In the genomic region with DNA sequence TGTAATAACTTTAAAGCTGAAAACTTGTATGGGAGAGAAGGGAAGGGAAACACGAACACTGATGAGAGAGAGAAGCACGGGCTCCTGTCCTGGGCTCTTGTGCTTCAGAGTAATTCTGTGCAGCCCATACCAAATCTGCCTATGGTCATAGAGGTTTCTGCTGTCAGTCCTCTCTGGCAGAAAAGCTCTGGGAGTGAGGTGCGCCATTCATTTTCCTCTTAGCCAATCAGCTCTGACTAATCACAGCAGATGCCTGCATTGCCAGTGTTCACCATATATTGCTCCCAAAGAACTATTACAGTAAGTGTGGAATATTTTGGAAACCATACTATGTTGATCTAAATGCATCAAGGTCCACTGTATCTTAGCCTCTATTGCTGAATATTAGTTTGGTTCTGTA, we compare ENCODE assay signal across 18 cellular contexts. TPM values are rescaled to one million over a fixed set of nuclear protein-coding genes. Genes with fewer than 3 reads are reported as not detected.
DNase-seq lines count a peak whose midpoint lies in the region; ATAC-seq, FAIRE-seq and TF ChIP-seq lines count a peak whose summit lies in the region.
"Had no signal": no experiment of that assay in that cellular context is flagged by ENCODE, and none has a peak within 500 bp of the region (broad histone marks: within the 10 kb centered on the region; RNA-seq: fewer than 3 reads in every experiment).

No MANE protein-coding gene starts in this region.

- H3K4me2 ChIP-seq in A549 (peak overlapping the region; percentile 66), SK-N-SH (0 out of 2 replicates have a peak overlapping the region, but pooled peaks have one; percentile 13), trophoblast cell (ENCODE audit: low read length) (no peak overlapping the region), neural progenitor cell (no peak overlapping the region)
- H3K4me2 ChIP-seq: BLaER1, GM23338 had no signal

- H3K9me3 Mint-ChIP-seq in neural progenitor cell = no peaks in the 10 kb centered on the region
- H3K9me3 Mint-ChIP-seq: CD8-positive, alpha-beta T cell; GM23338 had no signal

- no peak overlapping the region for H3K18ac ChIP-seq in trophoblast cell (ENCODE audit: low read length)

- H3K9me3 ChIP-seq in A549 = peaks cover 2% of the 10 kb centered on the region; the same call in 1 of the 3 replicates
- no peaks in the 10 kb centered on the region for H3K9me3 ChIP-seq in SK-N-SH
- no peaks in the 10 kb centered on the region for H3K9me3 ChIP-seq in trophoblast cell (ENCODE audit: insufficient read depth, low read depth, low read length)
- H3K9me3 ChIP-seq in neural progenitor cell (ENCODE audit: low read depth) = no peaks in the 10 kb centered on the region
- H3K9me3 ChIP-seq: BLaER1 had no signal

- no peak for TF ChIP-seq POLR2A in A549 (IDR thresholded peaks at IDR 0.05; ENCODE audit: low read length)

- H2BK120ac ChIP-seq in trophoblast cell (ENCODE audit: insufficient read depth, low read length, poor library complexity) = peak overlapping the region; percentile 2

- no peak overlapping the region for H3K4ac ChIP-seq in trophoblast cell (ENCODE audit: low read depth, low read length)

- H3K36me3 Mint-ChIP-seq in neural progenitor cell = peaks cover 2% of the 10 kb centered on the region
- H3K36me3 Mint-ChIP-seq: CD8-positive, alpha-beta T cell had no signal

- 94% methylated on average over 3 of the region's 3 CpGs for WGBS in A549 (ENCODE audit: missing lambda C conversion rate)
- 57% methylated on average over 3 of the region's 3 CpGs for WGBS in SK-N-SH (ENCODE audit: low lambda C conversion rate)
- no CpG with 5 or more reads among the region's 3 CpGs for WGBS in trophoblast cell (ENCODE audit: extremely low coverage, insufficient coverage, insufficient read length)

- H3K4me1 ChIP-seq in A549 (peaks cover 98% of the 10 kb centered on the region), SK-N-SH (ENCODE audit: control insufficient read depth in 1 of 2, insufficient read depth in 2 of 2, low read depth in 1 of 2, low read length in 1 of 2) (peaks cover 0 to 14% of the 10 kb centered on the region in 2 experiments; a peak in 2 of 4 replicates), foreskin keratinocyte (no peaks in the 10 kb centered on the region), trophoblast cell (ENCODE audit: control insufficient read depth in 1 of 2, insufficient read depth in 2 of 2, low read length in 2 of 2) (peaks cover 0 to 4% of the 10 kb centered on the region in 2 experiments), neural progenitor cell (no peaks in the 10 kb centered on the region)
- H3K4me1 ChIP-seq: BLaER1 had no signal

- H2BK5ac ChIP-seq in trophoblast cell (ENCODE audit: low read depth, low read length, poor library complexity) = no peak overlapping the region

- no peak overlapping the region for H3K14ac ChIP-seq in trophoblast cell (ENCODE audit: low read length)

- H2AFZ ChIP-seq in SK-N-SH (ENCODE audit: low read depth) (no peak overlapping the region), trophoblast cell (ENCODE audit: insufficient read depth, low read length, poor library complexity) (no peak overlapping the region), neural progenitor cell (replicated peaks) (no peak overlapping the region)
- H2AFZ ChIP-seq: GM23338 had no signal

- POLR2A ChIA-PET in A549 (lab: Yijun Ruan, JAX) (interaction anchor here (1.0 kb wide), 1 partner anchor 37 kb away, joined by 3 read pairs; no protein-coding TSS in a partner anchor), SK-N-SH (lab: Yijun Ruan, JAX) (no interaction called here)

- peaks cover 90% of the 10 kb centered on the region for H3K79me2 ChIP-seq in SK-N-SH (ENCODE audit: insufficient read depth)
- H3K79me2 ChIP-seq in trophoblast cell (ENCODE audit: control insufficient read depth, insufficient read depth, low read length, poor library complexity) = no peaks in the 10 kb centered on the region
- H3K79me2 ChIP-seq in neural progenitor cell (ENCODE audit: low read depth) = no peaks in the 10 kb centered on the region

- H3K79me1 ChIP-seq in trophoblast cell (ENCODE audit: low read length) = peaks cover 5% of the 10 kb centered on the region

- peaks cover 9 to 53% of the 10 kb centered on the region in 2 experiments for H3K36me3 ChIP-seq in SK-N-SH (replicated peaks in 1 of 2; ENCODE audit: control insufficient read depth in 1 of 2, insufficient read depth in 2 of 2, low read length in 1 of 2)
- H3K36me3 ChIP-seq in trophoblast cell (ENCODE audit: control insufficient read depth in 1 of 2, insufficient read depth in 2 of 2, low read length in 2 of 2) = peaks cover 2 to 9% of the 10 kb centered on the region in 2 experiments
- H3K36me3 ChIP-seq in neural progenitor cell = no peaks in the 10 kb centered on the region
- H3K36me3 ChIP-seq: BLaER1 had no signal

- peak overlapping the region; percentile 17 for H4K91ac ChIP-seq in trophoblast cell (ENCODE audit: low read depth, low read length)

- FAIRE-seq in A549 (lab: Jason Lieb, UNC) = no peak
- FAIRE-seq: D721Med, G401.6, GM12891, GM19239, K562 had no signal

- no peak overlapping the region for H4K8ac ChIP-seq in trophoblast cell (ENCODE audit: low read depth, low read length)

- TF ChIP-seq EP300 in A549 (IDR thresholded peaks at IDR 0.05) (no peak), SK-N-SH (IDR thresholded peaks at IDR 0.05; ENCODE audit: borderline replicate concordance in 1 of 2, low read depth in 1 of 2, low read length in 1 of 2) (no peak)

- H3K27me3 ChIP-seq in SK-N-SH (ENCODE audit: insufficient read depth) = no peaks in the 10 kb centered on the region
- H3K27me3 ChIP-seq in foreskin keratinocyte = no peaks in the 10 kb centered on the region
- H3K27me3 ChIP-seq in trophoblast cell (ENCODE audit: insufficient read depth, low read length) = no peaks in the 10 kb centered on the region
- no peaks in the 10 kb centered on the region for H3K27me3 ChIP-seq in neural progenitor cell
- H3K27me3 ChIP-seq: BLaER1 had no signal

- peaks cover 2% of the 10 kb centered on the region for H3K27me3 Mint-ChIP-seq in neural progenitor cell (ENCODE audit: insufficient read depth, low read depth)

- no peak overlapping the region for H2BK12ac ChIP-seq in trophoblast cell (ENCODE audit: low read length)

- H3K4me1 Mint-ChIP-seq in neural progenitor cell = no peaks in the 10 kb centered on the region
- H3K4me1 Mint-ChIP-seq: CD14-positive monocyte had no signal

- H3K4me3 ChIP-seq in A549 = no peak overlapping the region
- no peak overlapping the region for H3K4me3 ChIP-seq in SK-N-SH (ENCODE audit: low read depth in 2 of 2, low read length in 1 of 2)
- no peak overlapping the region for H3K4me3 ChIP-seq in trophoblast cell (ENCODE audit: low read depth, low read length)
- no peak overlapping the region for H3K4me3 ChIP-seq in neural progenitor cell
- H3K4me3 ChIP-seq: BLaER1, GM23338, K562 had no signal

- CTCF ChIA-PET in A549 (lab: Yijun Ruan, JAX) = interaction anchor here (1.2 to 1.9 kb wide), 4 partner anchors 10 to 84 kb away, joined by 3 to 8 read pairs (median 3); no protein-coding TSS in a partner anchor
- CTCF ChIA-PET in SK-N-SH (lab: Yijun Ruan, JAX) = interaction anchor here (1.0 kb wide), 1 partner anchor 71 kb away, joined by 5 read pairs; no protein-coding TSS in a partner anchor

- H3K27ac Mint-ChIP-seq in neural progenitor cell = no peak overlapping the region
- H3K27ac Mint-ChIP-seq: CD14-positive monocyte; CD8-positive, alpha-beta T cell; GM23338 had no signal

- no peaks in the 10 kb centered on the region for H3K9me2 ChIP-seq in SK-N-SH

- H2AK5ac ChIP-seq in trophoblast cell (ENCODE audit: low read length) = no peak overlapping the region

- H3K27ac ChIP-seq in A549 (peak overlapping the region; percentile 90 to 95), SK-N-SH (ENCODE audit: low read depth in 2 of 2, low read length in 1 of 2) (peak overlapping the region in 1 of 2 experiments; percentile 52; a peak in 2 of 4 replicates), foreskin keratinocyte (peak overlapping the region; percentile 20), trophoblast cell (ENCODE audit: low read depth, low read length) (no peak overlapping the region), neural progenitor cell (no peak overlapping the region)
- H3K27ac ChIP-seq: 22Rv1, BLaER1 had no signal

- TF ChIP-seq RAD21 in A549 (conservative IDR thresholded peaks at IDR 0.05 in 1 of 2, IDR thresholded peaks at IDR 0.05 in 1 of 2) (no peak), SK-N-SH (IDR thresholded peaks at IDR 0.05; ENCODE audit: low read length) (no peak)

- no peak for DNase-seq in A549 (ENCODE audit: low read depth in 1 of 2, low spot score in 1 of 2)
- no peak for DNase-seq in SK-N-SH
- no peak for DNase-seq in foreskin keratinocyte
- no peak for DNase-seq in trophoblast cell
- no peak for DNase-seq in NCI-H1694 (lab: John Stamatoyannopoulos, UW)
- DNase-seq in neural progenitor cell (ENCODE audit: low spot score) = no peak
- DNase-seq: CD8-positive, alpha-beta T cell; H7 had no signal

- no peak overlapping the region for H3K23ac ChIP-seq in trophoblast cell (ENCODE audit: low read length)

- H3K9ac ChIP-seq in SK-N-SH (no peak overlapping the region; the same call in 1 of the 2 replicates), trophoblast cell (ENCODE audit: low read length) (no peak overlapping the region), neural progenitor cell (no peak overlapping the region)
- H3K9ac ChIP-seq: BLaER1 had no signal

- H4K20me1 ChIP-seq in SK-N-SH (ENCODE audit: insufficient read depth) = no peaks in the 10 kb centered on the region
- H4K20me1 ChIP-seq in neural progenitor cell (ENCODE audit: low read depth) = no peaks in the 10 kb centered on the region
- H4K20me1 ChIP-seq: BLaER1 had no signal

- TF ChIP-seq CTCF in A549 (IDR thresholded peaks at IDR 0.05) (no peak), SK-N-SH (IDR thresholded peaks at IDR 0.05) (no peak), foreskin keratinocyte (conservative IDR thresholded peaks at IDR 0.05) (no peak), neural progenitor cell (IDR thresholded peaks at IDR 0.05) (no peak)

- ATAC-seq in A549 = peak; percentile 36 to 46; a peak in 4 of 6 replicates
- no peak for ATAC-seq in foreskin keratinocyte
- ATAC-seq in HG03521 (IDR thresholded peaks at IDR 0.05; ENCODE audit: unreplicated experiment) = no peak
- ATAC-seq: CD8-positive, alpha-beta T cell; GM23338; K562 had no signal

- peaks cover 26% of the 10 kb centered on the region for H3F3A ChIP-seq in SK-N-SH (replicated peaks; ENCODE audit: insufficient read depth)
- H3F3A ChIP-seq in neural progenitor cell (ENCODE audit: low read depth) = no peaks in the 10 kb centered on the region

- no peak overlapping the region for H4K12ac ChIP-seq in trophoblast cell (ENCODE audit: low read depth, low read length)

- H3K4me3 Mint-ChIP-seq in neural progenitor cell = no peak overlapping the region
- H3K4me3 Mint-ChIP-seq: CD14-positive monocyte; CD8-positive, alpha-beta T cell; GM23338 had no signal

RNA-seq across cellular contexts. Expression of a gene that starts 38.1 kb away (rescaled TPM):
- polyA plus RNA-seq in A549 (2011; rRNA removed) (39.3 and 49.1 TPM in 2 replicates), A549 (2017; fragmentation: RNase III; extraction: RNeasy Plus Mini Kit Qiagen cat#74134 plus additional on column Dnase treatment) (48.0 to 60.4 TPM (median 58.4 TPM) in 3 replicates), SK-N-SH (2012; rRNA removed) (82.2 and 91.5 TPM in 2 replicates), foreskin keratinocyte (10.1 and 12.0 TPM in 2 replicates)
- 14.1 and 18.1 TPM in 2 replicates for polyA plus RNA-seq in A549 (2012; cell fraction: cytosol; rRNA removed)
- polyA plus RNA-seq in A549 (2012; cell fraction: nucleus; rRNA removed) = 37.0 and 37.9 TPM in 2 replicates
- polyA minus RNA-seq in A549 (2011; rRNA and poly(A)+ RNA removed) = 31.1 and 35.7 TPM in 2 replicates
- 82.3 and 82.9 TPM in 2 replicates for polyA plus RNA-seq in SK-N-SH (2012; cell fraction: cytosol; rRNA removed)
- 97.1 and 145 TPM in 2 replicates for polyA plus RNA-seq in SK-N-SH (2012; cell fraction: nucleus; rRNA removed)
- total RNA-seq in foreskin keratinocyte (25.9 and 26.5 TPM in 2 replicates), neural progenitor cell (ENCODE audit: low replicate concordance) (6.4 and 7.5 TPM in 2 replicates)
- polyA plus RNA-seq in trophoblast cell (2013) = 29.5 and 31.4 TPM in 2 replicates

Comparison
In these comparisons a context has a peak if more than half of its experiments do, and no peak if none do; other contexts are left out.
1. ATAC-seq: peak in A549 (2 of 2); none in foreskin keratinocyte (single experiment) and HG03521 (single experiment).
2. H3K27ac ChIP-seq: peak in A549 (2 of 2) and foreskin keratinocyte (single experiment); none in trophoblast cell (single experiment) and neural progenitor cell (single experiment).
3. H3K4me2 ChIP-seq: peak in A549 (single experiment) and SK-N-SH (single experiment); none in trophoblast cell (single experiment) and neural progenitor cell (single experiment).